ENCODE assay signal across 1 cellular context in the genomic region with DNA sequence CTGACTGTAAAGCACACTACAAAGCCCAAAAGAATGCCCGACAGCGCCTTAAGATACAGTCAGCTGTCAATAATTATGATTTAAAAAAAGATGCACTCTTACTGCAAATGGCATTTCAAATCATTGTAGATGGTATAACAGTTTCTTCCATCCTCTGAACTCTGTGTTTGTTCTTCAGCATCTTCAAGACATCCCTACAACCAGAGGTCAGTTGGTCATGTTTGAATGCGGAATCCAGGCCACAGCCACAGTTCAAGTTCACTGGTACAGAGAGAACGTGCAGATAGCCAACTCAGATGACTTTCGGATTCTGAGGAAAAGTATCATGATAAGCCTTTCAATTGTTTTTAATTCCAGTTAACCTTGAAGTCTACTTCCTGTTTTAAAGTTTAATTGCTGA.
TF ChIP-seq lines count a peak whose summit lies in the region.

No MANE protein-coding gene starts in this region.

TF ChIP-seq in endothelial cell of umbilical vein, 7 proteins besides CTCF, POLR2A, EP300 and RAD21 (continued from another document):
- TF ChIP-seq, protein P1, sequence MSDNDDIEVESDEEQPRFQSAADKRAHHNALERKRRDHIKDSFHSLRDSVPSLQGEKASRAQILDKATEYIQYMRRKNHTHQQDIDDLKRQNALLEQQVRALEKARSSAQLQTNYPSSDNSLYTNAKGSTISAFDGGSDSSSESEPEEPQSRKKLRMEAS (IDR thresholded peaks at IDR 0.05; ENCODE audit: insufficient read depth, insufficient read length), result no peak
